In genomic region chr16:20741555-20742285, GRCh38 we compare ENCODE assay signal across 1 cellular context.
TF ChIP-seq lines count a peak whose summit lies in the region.

Gene THUMPD1, minus strand, starts transcription at chr16:20741818. Its CDS starts 79 bp downstream, at chr16:20741739.

TF ChIP-seq in K562, 482 proteins besides CTCF, POLR2A, EP300 and RAD21 (continued from another document and continues in another):
- TF ChIP-seq, protein P1, sequence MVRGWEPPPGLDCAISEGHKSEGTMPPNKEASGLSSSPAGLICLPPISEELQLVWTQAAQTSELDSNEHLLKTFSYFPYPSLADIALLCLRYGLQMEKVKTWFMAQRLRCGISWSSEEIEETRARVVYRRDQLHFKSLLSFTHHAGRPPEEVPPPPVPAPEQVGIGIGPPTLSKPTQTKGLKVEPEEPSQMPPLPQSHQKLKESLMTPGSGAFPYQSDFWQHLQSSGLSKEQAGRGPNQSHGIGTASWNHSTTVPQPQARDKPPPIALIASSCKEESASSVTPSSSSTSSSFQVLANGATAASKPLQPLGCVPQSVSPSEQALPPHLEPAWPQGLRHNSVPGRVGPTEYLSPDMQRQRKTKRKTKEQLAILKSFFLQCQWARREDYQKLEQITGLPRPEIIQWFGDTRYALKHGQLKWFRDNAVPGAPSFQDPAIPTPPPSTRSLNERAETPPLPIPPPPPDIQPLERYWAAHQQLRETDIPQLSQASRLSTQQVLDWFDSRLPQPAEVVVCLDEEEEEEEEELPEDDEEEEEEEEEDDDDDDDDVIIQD (CRISPR knock-in tag; IDR thresholded peaks at IDR 0.05), result no peak
- TF ChIP-seq, protein P2, sequence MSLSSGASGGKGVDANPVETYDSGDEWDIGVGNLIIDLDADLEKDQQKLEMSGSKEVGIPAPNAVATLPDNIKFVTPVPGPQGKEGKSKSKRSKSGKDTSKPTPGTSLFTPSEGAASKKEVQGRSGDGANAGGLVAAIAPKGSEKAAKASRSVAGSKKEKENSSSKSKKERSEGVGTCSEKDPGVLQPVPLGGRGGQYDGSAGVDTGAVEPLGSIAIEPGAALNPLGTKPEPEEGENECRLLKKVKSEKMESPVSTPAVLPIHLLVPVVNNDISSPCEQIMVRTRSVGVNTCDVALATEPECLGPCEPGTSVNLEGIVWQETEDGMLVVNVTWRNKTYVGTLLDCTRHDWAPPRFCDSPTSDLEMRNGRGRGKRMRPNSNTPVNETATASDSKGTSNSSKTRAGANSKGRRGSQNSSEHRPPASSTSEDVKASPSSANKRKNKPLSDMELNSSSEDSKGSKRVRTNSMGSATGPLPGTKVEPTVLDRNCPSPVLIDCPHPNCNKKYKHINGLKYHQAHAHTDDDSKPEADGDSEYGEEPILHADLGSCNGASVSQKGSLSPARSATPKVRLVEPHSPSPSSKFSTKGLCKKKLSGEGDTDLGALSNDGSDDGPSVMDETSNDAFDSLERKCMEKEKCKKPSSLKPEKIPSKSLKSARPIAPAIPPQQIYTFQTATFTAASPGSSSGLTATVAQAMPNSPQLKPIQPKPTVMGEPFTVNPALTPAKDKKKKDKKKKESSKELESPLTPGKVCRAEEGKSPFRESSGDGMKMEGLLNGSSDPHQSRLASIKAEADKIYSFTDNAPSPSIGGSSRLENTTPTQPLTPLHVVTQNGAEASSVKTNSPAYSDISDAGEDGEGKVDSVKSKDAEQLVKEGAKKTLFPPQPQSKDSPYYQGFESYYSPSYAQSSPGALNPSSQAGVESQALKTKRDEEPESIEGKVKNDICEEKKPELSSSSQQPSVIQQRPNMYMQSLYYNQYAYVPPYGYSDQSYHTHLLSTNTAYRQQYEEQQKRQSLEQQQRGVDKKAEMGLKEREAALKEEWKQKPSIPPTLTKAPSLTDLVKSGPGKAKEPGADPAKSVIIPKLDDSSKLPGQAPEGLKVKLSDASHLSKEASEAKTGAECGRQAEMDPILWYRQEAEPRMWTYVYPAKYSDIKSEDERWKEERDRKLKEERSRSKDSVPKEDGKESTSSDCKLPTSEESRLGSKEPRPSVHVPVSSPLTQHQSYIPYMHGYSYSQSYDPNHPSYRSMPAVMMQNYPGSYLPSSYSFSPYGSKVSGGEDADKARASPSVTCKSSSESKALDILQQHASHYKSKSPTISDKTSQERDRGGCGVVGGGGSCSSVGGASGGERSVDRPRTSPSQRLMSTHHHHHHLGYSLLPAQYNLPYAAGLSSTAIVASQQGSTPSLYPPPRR (CRISPR knock-in tag; IDR thresholded peaks at IDR 0.05; ENCODE audit: borderline replicate concordance), result no peak
- peak; percentile 97 for TF ChIP-seq C11orf30 (IDR thresholded peaks at IDR 0.05; ENCODE audit: low read depth)
- TF ChIP-seq SRSF7 (optimal IDR thresholded peaks at IDR 0.05; ENCODE audit: low read depth, low read length), result no peak
- TF ChIP-seq KHSRP (IDR thresholded peaks at IDR 0.05), result peak; percentile 85
- no peak for TF ChIP-seq KAT2B (IDR thresholded peaks at IDR 0.05; ENCODE audit: low read depth, low read length)
- TF ChIP-seq ZNF76 (CRISPR knock-in tag; IDR thresholded peaks at IDR 0.05; ENCODE audit: borderline replicate concordance), result no peak
- no peak for TF ChIP-seq GTF2E2 (tag; IDR thresholded peaks at IDR 0.05)
- TF ChIP-seq POLR2G (IDR thresholded peaks at IDR 0.05; ENCODE audit: low read depth, low read length), result peak; percentile 92
- 0 out of 2 replicates have a peak, but pooled peaks have one; percentile 28 for TF ChIP-seq DNMT1 (IDR thresholded peaks at IDR 0.05)
- TF ChIP-seq ARID3B (CRISPR knock-in tag; IDR thresholded peaks at IDR 0.05; ENCODE audit: borderline replicate concordance), result no peak
- no peak for TF ChIP-seq SLC30A9 (CRISPR knock-in tag; IDR thresholded peaks at IDR 0.05)
- TF ChIP-seq, protein P3, sequence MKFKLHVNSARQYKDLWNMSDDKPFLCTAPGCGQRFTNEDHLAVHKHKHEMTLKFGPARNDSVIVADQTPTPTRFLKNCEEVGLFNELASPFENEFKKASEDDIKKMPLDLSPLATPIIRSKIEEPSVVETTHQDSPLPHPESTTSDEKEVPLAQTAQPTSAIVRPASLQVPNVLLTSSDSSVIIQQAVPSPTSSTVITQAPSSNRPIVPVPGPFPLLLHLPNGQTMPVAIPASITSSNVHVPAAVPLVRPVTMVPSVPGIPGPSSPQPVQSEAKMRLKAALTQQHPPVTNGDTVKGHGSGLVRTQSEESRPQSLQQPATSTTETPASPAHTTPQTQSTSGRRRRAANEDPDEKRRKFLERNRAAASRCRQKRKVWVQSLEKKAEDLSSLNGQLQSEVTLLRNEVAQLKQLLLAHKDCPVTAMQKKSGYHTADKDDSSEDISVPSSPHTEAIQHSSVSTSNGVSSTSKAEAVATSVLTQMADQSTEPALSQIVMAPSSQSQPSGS (CRISPR knock-in tag; IDR thresholded peaks at IDR 0.05), result no peak
- TF ChIP-seq, protein P4, sequence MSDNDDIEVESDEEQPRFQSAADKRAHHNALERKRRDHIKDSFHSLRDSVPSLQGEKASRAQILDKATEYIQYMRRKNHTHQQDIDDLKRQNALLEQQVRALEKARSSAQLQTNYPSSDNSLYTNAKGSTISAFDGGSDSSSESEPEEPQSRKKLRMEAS (CRISPR knock-in tag; IDR thresholded peaks at IDR 0.05), result peak; percentile 70
- TF ChIP-seq YBX1 (IDR thresholded peaks at IDR 0.05), result no peak
- no peak for TF ChIP-seq ZNF507 (tag; conservative IDR thresholded peaks at IDR 0.05)
- TF ChIP-seq, protein P5, sequence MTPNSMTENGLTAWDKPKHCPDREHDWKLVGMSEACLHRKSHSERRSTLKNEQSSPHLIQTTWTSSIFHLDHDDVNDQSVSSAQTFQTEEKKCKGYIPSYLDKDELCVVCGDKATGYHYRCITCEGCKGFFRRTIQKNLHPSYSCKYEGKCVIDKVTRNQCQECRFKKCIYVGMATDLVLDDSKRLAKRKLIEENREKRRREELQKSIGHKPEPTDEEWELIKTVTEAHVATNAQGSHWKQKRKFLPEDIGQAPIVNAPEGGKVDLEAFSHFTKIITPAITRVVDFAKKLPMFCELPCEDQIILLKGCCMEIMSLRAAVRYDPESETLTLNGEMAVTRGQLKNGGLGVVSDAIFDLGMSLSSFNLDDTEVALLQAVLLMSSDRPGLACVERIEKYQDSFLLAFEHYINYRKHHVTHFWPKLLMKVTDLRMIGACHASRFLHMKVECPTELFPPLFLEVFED (CRISPR knock-in tag; conservative IDR thresholded peaks at IDR 0.05), result no peak
- TF ChIP-seq BCL6 (CRISPR knock-in tag; IDR thresholded peaks at IDR 0.05), result no peak
- TF ChIP-seq ARID3A (IDR thresholded peaks at IDR 0.05; ENCODE audit: borderline replicate concordance, low read depth, low read length), result peak; percentile 84
- TF ChIP-seq MTA3 (IDR thresholded peaks at IDR 0.05; ENCODE audit: borderline replicate concordance), result peak; percentile 61; the same call in 1 of the 2 replicates
- peak; percentile 86 for TF ChIP-seq XRCC5 (IDR thresholded peaks at IDR 0.05; ENCODE audit: low read depth, low read length)
- no peak for TF ChIP-seq PPARD (CRISPR knock-in tag; IDR thresholded peaks at IDR 0.05)
- peak; percentile 96 for TF ChIP-seq NEUROD1 (IDR thresholded peaks at IDR 0.05; ENCODE audit: borderline replicate concordance, low read depth, low read length, partially characterized antibody)
- TF ChIP-seq ZNF282 (CRISPR knock-in tag; IDR thresholded peaks at IDR 0.05), result no peak
- no peak for TF ChIP-seq GATAD2B (IDR thresholded peaks at IDR 0.05; ENCODE audit: borderline replicate concordance)
- no peak for TF ChIP-seq NR2C1 (IDR thresholded peaks at IDR 0.05)
- TF ChIP-seq NR2C1 (tag; IDR thresholded peaks at IDR 0.05), result 0 out of 2 replicates have a peak, but pooled peaks have one; percentile 33
- no peak for TF ChIP-seq ZBED1 (IDR thresholded peaks at IDR 0.05)
- peak; percentile 42 for TF ChIP-seq CCNT2 (IDR thresholded peaks at IDR 0.05; ENCODE audit: borderline replicate concordance, extremely low read depth, insufficient read length, low read depth, low read length)
- TF ChIP-seq ZNF639 (CRISPR knock-in tag; conservative IDR thresholded peaks at IDR 0.05 in 1 of 2, IDR thresholded peaks at IDR 0.05 in 1 of 2), result peak in 1 of 2 experiments; percentile 47; a peak in 1 of 4 replicates
- TF ChIP-seq ZNF174 (CRISPR knock-in tag; IDR thresholded peaks at IDR 0.05), result no peak
- TF ChIP-seq, protein P6, sequence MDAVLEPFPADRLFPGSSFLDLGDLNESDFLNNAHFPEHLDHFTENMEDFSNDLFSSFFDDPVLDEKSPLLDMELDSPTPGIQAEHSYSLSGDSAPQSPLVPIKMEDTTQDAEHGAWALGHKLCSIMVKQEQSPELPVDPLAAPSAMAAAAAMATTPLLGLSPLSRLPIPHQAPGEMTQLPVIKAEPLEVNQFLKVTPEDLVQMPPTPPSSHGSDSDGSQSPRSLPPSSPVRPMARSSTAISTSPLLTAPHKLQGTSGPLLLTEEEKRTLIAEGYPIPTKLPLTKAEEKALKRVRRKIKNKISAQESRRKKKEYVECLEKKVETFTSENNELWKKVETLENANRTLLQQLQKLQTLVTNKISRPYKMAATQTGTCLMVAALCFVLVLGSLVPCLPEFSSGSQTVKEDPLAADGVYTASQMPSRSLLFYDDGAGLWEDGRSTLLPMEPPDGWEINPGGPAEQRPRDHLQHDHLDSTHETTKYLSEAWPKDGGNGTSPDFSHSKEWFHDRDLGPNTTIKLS (IDR thresholded peaks at IDR 0.05; ENCODE audit: borderline replicate concordance, low read depth), result no peak
- peak; percentile 91 for TF ChIP-seq NBN (IDR thresholded peaks at IDR 0.05; ENCODE audit: low read depth)
- TF ChIP-seq FOXP4 (CRISPR knock-in tag; IDR thresholded peaks at IDR 0.05; ENCODE audit: borderline replicate concordance), result no peak
- TF ChIP-seq SIX5 (IDR thresholded peaks at IDR 0.05; ENCODE audit: borderline replicate concordance in 1 of 2, insufficient read depth in 1 of 2, low read depth in 1 of 2, low read length in 2 of 2), result peak in 1 of 2 experiments; percentile 16; a peak in 2 of 4 replicates
- TF ChIP-seq ZSCAN32 (CRISPR knock-in tag; IDR thresholded peaks at IDR 0.05), result no peak
- TF ChIP-seq MAFK (IDR thresholded peaks at IDR 0.05; ENCODE audit: low read length), result no peak
- no peak for TF ChIP-seq ZNF695 (CRISPR knock-in tag; IDR thresholded peaks at IDR 0.05)
- peak; percentile 76 to 77; a peak in 3 of 4 replicates for TF ChIP-seq MAZ (CRISPR knock-in tag; conservative IDR thresholded peaks at IDR 0.05 in 1 of 2, IDR thresholded peaks at IDR 0.05 in 1 of 2)
- 0 out of 2 replicates have a peak, but pooled peaks have one; percentile 71 for TF ChIP-seq ZBTB49 (CRISPR knock-in tag; IDR thresholded peaks at IDR 0.05; ENCODE audit: borderline replicate concordance)
- TF ChIP-seq SMC3 (conservative IDR thresholded peaks at IDR 0.05; ENCODE audit: insufficient read depth, low read depth, low read length), result 0 out of 2 replicates have a peak, but pooled peaks have one; percentile 4
